Comparison of ENCODE assay signal across 19 cellular contexts in the genomic region with DNA sequence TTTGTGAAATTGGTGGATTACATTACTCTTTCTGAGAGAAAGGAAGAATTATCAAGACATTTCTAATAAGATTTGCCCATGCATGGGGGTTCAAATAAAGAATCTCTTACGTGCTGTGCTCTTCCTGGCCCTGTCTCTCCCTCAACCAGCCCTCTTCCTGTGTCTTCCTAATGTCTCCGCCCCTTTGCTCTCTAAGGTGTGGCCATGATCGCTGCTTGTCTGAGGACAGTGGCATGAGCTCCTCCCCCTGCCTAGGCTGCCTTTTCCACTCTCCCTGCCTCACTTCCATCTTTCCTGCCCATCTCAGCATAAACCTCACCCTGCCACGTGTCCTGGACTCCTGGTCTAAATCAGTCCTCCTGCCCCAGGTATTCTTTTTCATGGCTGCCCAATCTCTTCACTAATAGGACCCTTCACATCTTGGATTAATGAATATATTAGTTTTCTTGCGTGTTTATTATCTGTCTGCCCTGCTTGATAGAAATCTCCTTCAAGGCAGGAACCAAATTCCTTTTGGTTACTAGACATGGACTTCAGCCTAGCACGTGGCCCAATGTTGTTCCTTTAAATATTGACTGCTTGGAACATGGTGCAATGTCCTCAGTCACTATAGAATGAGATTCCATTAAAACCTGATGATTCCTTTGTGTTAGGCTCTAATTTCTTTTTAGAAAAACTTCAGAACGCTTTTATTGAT.
A peak's percentile ranks its signal among the peaks of the same experiment; 100 is the strongest.
DNase-seq lines count a peak whose midpoint lies in the region; ATAC-seq, FAIRE-seq and TF ChIP-seq lines count a peak whose summit lies in the region.
"Had no signal": no experiment of that assay in that cellular context is flagged by ENCODE, and none has a peak within 500 bp of the region (broad histone marks: within the 10 kb centered on the region; RNA-seq: fewer than 3 reads in every experiment).

No MANE protein-coding gene starts in this region.

- RAD21 ChIA-PET in GM12878 (lab: Charles Lee; ENCODE audit: unreplicated experiment) = no interaction called here

- no peaks in the 10 kb centered on the region for H3K27me3 ChIP-seq in GM12878 (replicated peaks in 1 of 2; ENCODE audit: control insufficient read depth in 2 of 2, insufficient read depth in 2 of 2, low read length in 1 of 2)
- H3K27me3 ChIP-seq: heart right ventricle, testis had no signal

- H3K9me3 Mint-ChIP-seq in Calu3 (ENCODE audit: low read depth, unreplicated experiment) = peaks cover 6% of the 10 kb centered on the region
- H3K9me3 Mint-ChIP-seq: activated T-cell treated with anti-CD3 and anti-CD28 coated beads, Interleukin-2, amount 50 U/mL, for 4 hours had no signal

- in situ Hi-C loops in ACHN (cut with HindIII; ENCODE audit: low pct_ligation_motif_present, low pct_unique_long_range_greater_than_20kb, low sequenced_read_pairs) (no loop called here), GM12878 (cut with MboI) (no loop called here)

- no peak for TF ChIP-seq EP300 in GM12878 (IDR thresholded peaks at IDR 0.05; ENCODE audit: borderline replicate concordance in 1 of 2, control insufficient read depth in 1 of 2, low read depth in 2 of 2, low read length in 2 of 2)

- H3K4me2 ChIP-seq in GM12878 (ENCODE audit: control insufficient read depth, insufficient read depth) = no peak overlapping the region

- CTCF ChIA-PET in GM12878 (lab: Yijun Ruan, JAX) = no interaction called here
- CTCF ChIA-PET in Calu3 (lab: Charles Lee) = no interaction called here

- peak; percentile 6 for DNase-seq in ACHN
- peak; percentile 24 for DNase-seq in EL
- DNase-seq in NCI-H146 treated with DMSO at 0.1 percent for 48 hours (lab: John Stamatoyannopoulos, UW; ENCODE audit: unreplicated experiment) = peak; percentile 6
- DNase-seq in GM12878 (ENCODE audit: low read depth, low spot score) = no peak
- DNase-seq in GM19240 (ENCODE audit: insufficient read length, low spot score) = no peak
- DNase-seq in stimulated activated CD4-positive, alpha-beta T cell treated with anti-CD3 and anti-CD28 coated beads, Interleukin-1b, Interleukin-23, amount 100 ng/mL, for 48 hours = no peak
- DNase-seq in Calu3 = no peak
- DNase-seq in AG20443 (ENCODE audit: low spot score) = no peak
- DNase-seq: activated CD4-positive, alpha-beta T cell treated with anti-CD3 and anti-CD28 coated beads, Interleukin-2, amount 50 U/mL, for 4 hours; activated T-cell treated with anti-CD3 and anti-CD28 coated beads, Interleukin-2, amount 50 U/mL, for 4 hours; AML-193; effector CD4-positive, alpha-beta T cell; heart right ventricle; Kasumi-1; NCI-H2081; stimulated activated CD4-positive, alpha-beta T cell treated with anti-CD3 and anti-CD28 coated beads, Interleukin-4, amount 100 ng/mL, for 1 hour; testis had no signal

- no peak overlapping the region for H3K27ac ChIP-seq in GM12878 (ENCODE audit: control insufficient read depth, insufficient read depth)
- H3K27ac ChIP-seq: heart right ventricle, HL-60, testis had no signal

- POLR2A ChIA-PET in GM12878 (lab: Charles Lee) = no interaction called here

- intact Hi-C loops in GM12878 (cut with micrococcal nuclease; ENCODE audit: unreplicated experiment) = no loop called here
- intact Hi-C loops in Calu3 (cut with micrococcal nuclease; ENCODE audit: unreplicated experiment) = no loop called here

- no peaks in the 10 kb centered on the region for H3K79me2 ChIP-seq in GM12878 (ENCODE audit: control insufficient read depth, insufficient read depth, low read length)

- no peaks in the 10 kb centered on the region for H3K4me1 ChIP-seq in GM12878 (ENCODE audit: control insufficient read depth, insufficient read depth, low read length)
- H3K4me1 ChIP-seq: heart right ventricle, testis had no signal

- H3K27me3 Mint-ChIP-seq in Calu3 (ENCODE audit: unreplicated experiment) = no peaks in the 10 kb centered on the region

- WGBS in GM12878 (ENCODE audit: insufficient coverage, insufficient replicate concordance, low lambda C conversion rate, missing lambda C conversion rate) = 14% methylated on average over 7 of the region's 7 CpGs

- no peaks in the 10 kb centered on the region for H3K9me3 ChIP-seq in GM12878 (replicated peaks; ENCODE audit: control insufficient read depth, insufficient read depth, low read length)
- H3K9me3 ChIP-seq: heart right ventricle, testis had no signal

- H3K36me3 Mint-ChIP-seq in Calu3 (ENCODE audit: insufficient read depth, unreplicated experiment) = no peaks in the 10 kb centered on the region
- H3K36me3 Mint-ChIP-seq: activated naive CD8-positive, alpha-beta T cell had no signal

- FAIRE-seq in GM12878 (lab: Jason Lieb, UNC) = no peak

- no peaks in the 10 kb centered on the region for H4K20me1 ChIP-seq in GM12878 (ENCODE audit: control insufficient read depth, insufficient read depth)

- ATAC-seq in GM12878 = 0 out of 3 replicates have a peak, but pooled peaks have one; percentile 28
- ATAC-seq: activated T-cell treated with anti-CD3 and anti-CD28 coated beads, Interleukin-2, amount 50 U/mL, for 4 hours; heart right ventricle had no signal

- no peak for TF ChIP-seq POLR2A in GM12878 (IDR thresholded peaks at IDR 0.05; ENCODE audit: low read depth, low read length)

- BruUV-seq in GM12878 (replicated peaks; lab: Mats Ljungman, UMichigan) (no TSS peak), Calu3 (replicated peaks; lab: Mats Ljungman, UMichigan) (no TSS peak)

- H3K4me3 Mint-ChIP-seq in Calu3 (ENCODE audit: low read depth, unreplicated experiment) = no peak overlapping the region
- H3K4me3 Mint-ChIP-seq: activated naive CD8-positive, alpha-beta T cell; activated T-cell treated with anti-CD3 and anti-CD28 coated beads, Interleukin-2, amount 50 U/mL, for 4 hours had no signal

- peaks cover 8% of the 10 kb centered on the region for H3K4me1 Mint-ChIP-seq in Calu3 (ENCODE audit: low read depth, unreplicated experiment)

- no peaks in the 10 kb centered on the region for H3K36me3 ChIP-seq in GM12878 (ENCODE audit: control insufficient read depth in 2 of 2, insufficient read depth in 2 of 2, low read length in 1 of 2)
- H3K36me3 ChIP-seq: heart right ventricle had no signal

- no peak overlapping the region for H3K4me3 ChIP-seq in GM12878
- H3K4me3 ChIP-seq: heart right ventricle, testis had no signal

- H3K9ac ChIP-seq in GM12878 (ENCODE audit: control insufficient read depth, insufficient read depth, low read length) = no peak overlapping the region

- no peak overlapping the region for H3K27ac Mint-ChIP-seq in Calu3 (ENCODE audit: unreplicated experiment)
- H3K27ac Mint-ChIP-seq: activated naive CD8-positive, alpha-beta T cell had no signal

- no peak overlapping the region for H2AFZ ChIP-seq in GM12878 (ENCODE audit: control insufficient read depth, low read depth, low read length)

- SMC1A ChIA-PET in GM12878 (lab: Charles Lee; ENCODE audit: uncharacterized antibody, unreplicated experiment) = no interaction called here

- no peak for TF ChIP-seq RAD21 in GM12878 (IDR thresholded peaks at IDR 0.05; ENCODE audit: insufficient read depth, low read depth, low read length)

- no peak for TF ChIP-seq CTCF in GM12878 (IDR thresholded peaks at IDR 0.05 in 2 of 3, conservative IDR thresholded peaks at IDR 0.05 in 1 of 3; ENCODE audit: control insufficient read depth in 2 of 3, extremely low read depth in 1 of 3, insufficient read depth in 1 of 3, low read depth in 3 of 3, low read length in 3 of 3)
- TF ChIP-seq CTCF in Calu3 (IDR thresholded peaks at IDR 0.05; ENCODE audit: unreplicated experiment) = no peak

TF ChIP-seq in GM12878, 131 proteins besides CTCF, POLR2A, EP300 and RAD21:
- TF ChIP-seq JUND (IDR thresholded peaks at IDR 0.05; ENCODE audit: low read depth, low read length) = no peak
- no peak for TF ChIP-seq SPI1 (IDR thresholded peaks at IDR 0.05; ENCODE audit: borderline replicate concordance, insufficient read depth, low read depth, low read length)
- TF ChIP-seq SIX5 (IDR thresholded peaks at IDR 0.05; ENCODE audit: low read depth, low read length, severe bottlenecking) = no peak

Comparison
In these comparisons a context has a peak if more than half of its experiments do, and no peak if none do; other contexts are left out.
1. DNase-seq: peak in ACHN (single experiment), EL (single experiment) and NCI-H146 treated with DMSO at 0.1 percent for 48 hours (single experiment); none in GM12878 (single experiment), GM19240 (single experiment), stimulated activated CD4-positive, alpha-beta T cell treated with anti-CD3 and anti-CD28 coated beads, Interleukin-1b, Interleukin-23, amount 100 ng/mL, for 48 hours (single experiment), Calu3 (single experiment) and AG20443 (single experiment).